ENCODE assay signal across 9 cellular contexts in the genomic region with DNA sequence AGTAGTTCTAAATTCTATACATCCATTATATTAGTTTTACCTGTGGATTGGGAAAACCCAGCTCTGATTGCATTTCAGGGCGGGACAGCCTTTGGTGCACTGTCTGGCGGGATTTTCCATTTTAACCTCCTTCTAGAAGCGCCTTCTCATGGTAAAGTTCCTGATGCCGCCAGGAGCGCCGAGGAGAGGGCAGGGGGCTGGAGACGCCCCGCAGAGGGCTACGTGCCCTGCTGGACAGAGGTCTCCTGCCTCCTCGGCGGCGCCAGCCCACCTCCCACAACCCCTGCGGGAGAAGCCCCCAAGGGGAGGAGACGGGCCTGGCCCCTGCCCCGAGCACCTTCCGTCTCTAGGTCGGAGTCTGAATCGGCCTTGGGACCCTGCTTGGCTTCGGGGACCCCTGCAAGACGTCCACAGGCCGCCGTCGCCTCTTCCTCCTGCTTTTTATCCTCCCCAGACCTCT. TPM values are rescaled to one million over a fixed set of nuclear protein-coding genes. Genes with fewer than 3 reads are reported as not detected.
DNase-seq lines count a peak whose midpoint lies in the region; ATAC-seq and TF ChIP-seq lines count a peak whose summit lies in the region.
"Had no signal": no experiment of that assay in that cellular context is flagged by ENCODE, and none has a peak within 500 bp of the region (broad histone marks: within the 10 kb centered on the region; RNA-seq: fewer than 3 reads in every experiment).

No MANE protein-coding gene starts in this region.

- no peak for TF ChIP-seq POLR2A in spleen (IDR thresholded peaks at IDR 0.05)

- intact Hi-C loops in spleen (cut with DNase I; ENCODE audit: low total_unique reads) = loop anchor here (10.0 kb wide), 1 partner anchor 49 kb away; the partner anchor contains the start of gene AIFM3

- WGBS in spleen, 5 donors = 9 to 62% (median 16%) methylated on average over 4 to 23 of the region's 23 CpGs

- peaks cover 17% of the 10 kb centered on the region; the same call in 1 of the 2 replicates for H3K4me1 ChIP-seq in SJCRH30
- peaks cover 13 to 37% (median 25%) of the 10 kb centered on the region in 6 donors for H3K4me1 ChIP-seq in spleen

- DNase-seq in DMS53 (lab: John Stamatoyannopoulos, UW) = peak; percentile 21
- no peak for DNase-seq in DMS53 treated with DMSO at 0.1 percent for 48 hours (lab: John Stamatoyannopoulos, UW; ENCODE audit: unreplicated experiment)
- DNase-seq in SJCRH30 = no peak
- no peak for DNase-seq in fibroblast of the aortic adventitia (ENCODE audit: low read depth)
- no peak for DNase-seq in spleen
- no peak for DNase-seq in NCI-H2171 treated with DMSO at 0.1 percent for 48 hours (lab: John Stamatoyannopoulos, UW)

- H3K36me3 ChIP-seq in SJCRH30 = peaks cover 4% of the 10 kb centered on the region; the same call in 1 of the 2 replicates
- H3K36me3 ChIP-seq in spleen = peaks cover 0 to 3% (median 0%) of the 10 kb centered on the region in 6 donors

- peak overlapping the region; percentile 95 for H3K27ac ChIP-seq in SJCRH30
- peak overlapping the region; percentile 39 to 85 (median 78) for H3K27ac ChIP-seq in spleen

- ATAC-seq in HG02588 (IDR thresholded peaks at IDR 0.05; ENCODE audit: unreplicated experiment) (no peak), HG03520 (IDR thresholded peaks at IDR 0.05; ENCODE audit: unreplicated experiment) (no peak)

- H3K27me3 ChIP-seq in SJCRH30 (no peaks in the 10 kb centered on the region), spleen (replicated peaks in 1 of 7) (peaks cover 0 to 12% (median 0%) of the 10 kb centered on the region in 7 donors)

- H3K9me3 ChIP-seq in SJCRH30 (replicated peaks) = no peaks in the 10 kb centered on the region
- no peaks in the 10 kb centered on the region for H3K9me3 ChIP-seq in spleen

- peak overlapping the region; percentile 76 for H3K4me3 ChIP-seq in SJCRH30
- H3K4me3 ChIP-seq in fibroblast of the aortic adventitia (ENCODE audit: low read depth, low read length) = peak overlapping the region; percentile 67
- H3K4me3 ChIP-seq in spleen = peak overlapping the region; percentile 32 to 74 (median 48)

- TF ChIP-seq CTCF in fibroblast of the aortic adventitia (IDR thresholded peaks at IDR 0.05; ENCODE audit: insufficient read depth, low read length) = no peak
- no peak for TF ChIP-seq CTCF in spleen (IDR thresholded peaks at IDR 0.05 in 8 of 11, conservative IDR thresholded peaks at IDR 0.05 in 3 of 11)

RNA-seq across cellular contexts. Expression of gene P2RX6, which starts 1.2 kb away (rescaled TPM):
- 10.0 and 11.3 TPM in 2 replicates for total RNA-seq in SJCRH30 (2014; rRNA removed; shearing (Covaris generic))
- 0.63 and 5.9 TPM in 2 replicates for total RNA-seq in fibroblast of the aortic adventitia (ENCODE audit: low replicate concordance)
- total RNA-seq in spleen = 10 to 100 TPM in 2 of 7 donors, 1 to 10 TPM in 5; 3.2 to 14.4 (median 4.5) TPM
- polyA plus RNA-seq in spleen = 1 to 10 TPM in 2 of 3 donors, under 1 TPM in 1; 0.86 to 5.6 (median 2.7) TPM

RNA-seq across cellular contexts. Expression of gene THAP7, which starts 11.9 kb away (rescaled TPM):
- total RNA-seq in SJCRH30 (2014; rRNA removed; shearing (Covaris generic)) = 42.1 and 47.8 TPM in 2 replicates
- total RNA-seq in fibroblast of the aortic adventitia (ENCODE audit: low replicate concordance) = 20.0 and 21.8 TPM in 2 replicates
- total RNA-seq in spleen = 10 to 100 TPM; 16.7 to 38.7 (median 26.5) TPM
- polyA plus RNA-seq in spleen = 10 to 100 TPM; 31.8 to 53.3 (median 47.5) TPM

RNA-seq across cellular contexts. Expression of gene SLC7A4, which starts 18.6 kb away (rescaled TPM):
- total RNA-seq in SJCRH30 (2014; rRNA removed; shearing (Covaris generic)) = not detected in 2 replicates
- total RNA-seq in fibroblast of the aortic adventitia (ENCODE audit: low replicate concordance) = 0.09 TPM in 1 of 2 replicates, not detected in the other
- under 1 TPM in 4 of 7 donors, not detected in 3; 0.13 to 0.95 (median 0.30) TPM for total RNA-seq in spleen
- under 1 TPM; 0.11 to 0.42 (median 0.29) TPM for polyA plus RNA-seq in spleen
- total RNA-seq: T-helper 1 cell treated with Interleukin-12 subunit alpha and Interleukin-12 subunit beta and Interleukin-4 antibody, amounts not matched to agents 30 ng/mL and 1 ng/mL, for 36 hours had no signal

RNA-seq across cellular contexts. Expression of gene LZTR1, which starts 31.7 kb away (rescaled TPM):
- total RNA-seq in SJCRH30 (2014; rRNA removed; shearing (Covaris generic)) = 24.5 and 39.9 TPM in 2 replicates
- total RNA-seq in fibroblast of the aortic adventitia (ENCODE audit: low replicate concordance) (27.2 and 53.5 TPM in 2 replicates), spleen (10 to 100 TPM; 52.5 to 76.2 (median 62.6) TPM)
- polyA plus RNA-seq in spleen = 10 to 100 TPM; 21.9 to 44.5 (median 32.6) TPM

RNA-seq across cellular contexts. Expression of gene LRRC74B, which starts 32.0 kb away (rescaled TPM):
- total RNA-seq in SJCRH30 (2014; rRNA removed; shearing (Covaris generic)) = not detected in 2 replicates
- total RNA-seq in fibroblast of the aortic adventitia (ENCODE audit: low replicate concordance) (not detected in 2 replicates), spleen (not detected)
- polyA plus RNA-seq in spleen = under 1 TPM in 1 of 3 donors, not detected in 2; 0.03 TPM
- total RNA-seq: T-helper 1 cell treated with Interleukin-12 subunit alpha and Interleukin-12 subunit beta and Interleukin-4 antibody, amounts not matched to agents 30 ng/mL and 1 ng/mL, for 36 hours had no signal
